In the genomic region with DNA sequence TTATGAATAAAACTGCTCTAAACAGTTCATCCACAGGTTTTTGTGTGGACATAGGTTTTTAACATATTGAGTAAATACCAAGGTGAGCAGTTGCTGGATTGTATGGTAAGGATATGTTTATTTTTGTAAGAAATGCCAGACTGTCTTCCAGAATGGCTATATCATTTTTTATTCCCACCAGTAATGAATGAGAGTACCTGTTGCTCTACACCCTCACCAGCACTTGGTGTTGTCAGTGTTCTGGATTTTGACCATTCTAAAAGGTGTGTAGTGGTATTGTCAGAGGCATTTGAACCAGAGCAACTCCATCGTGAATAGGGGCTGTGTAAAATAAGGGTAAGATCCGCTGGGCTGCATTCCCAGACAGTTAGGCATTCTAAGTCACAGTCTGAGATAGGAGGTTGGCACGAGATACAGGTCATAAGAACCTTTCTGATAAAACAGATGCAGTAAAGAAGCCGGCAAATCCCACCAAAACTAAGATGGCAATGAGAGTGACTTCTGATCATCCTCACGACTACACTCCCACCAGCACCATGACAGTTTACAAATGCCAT, we compare ENCODE assay signal across 24 cellular contexts.
"Had no signal": no experiment of that assay in that cellular context is flagged by ENCODE, and none has a peak within 500 bp of the region (broad histone marks: within the 10 kb centered on the region; RNA-seq: fewer than 3 reads in every experiment).

No MANE protein-coding gene starts in this region.

- FAIRE-seq: endothelial cell of umbilical vein had no signal

- H3K4me3 ChIP-seq: gastrocnemius medialis, ovary, psoas muscle, right atrium auricular region, tibial artery had no signal

- H3K4me1 Mint-ChIP-seq: activated naive CD4-positive, alpha-beta T cell treated with anti-CD3 and anti-CD28 coated beads, Interleukin-2, amount 50 U/mL, for 24 hours; brain; natural killer cell had no signal

- H3K36me3 ChIP-seq: gastrocnemius medialis, left ventricle myocardium inferior, ovary, right atrium auricular region, tibial artery had no signal

- H3K27me3 ChIP-seq: gastrocnemius medialis, ovary, right atrium auricular region, tibial artery had no signal

- H3K36me3 Mint-ChIP-seq: activated naive CD4-positive, alpha-beta T cell treated with anti-CD3 and anti-CD28 coated beads, Interleukin-2, amount 50 U/mL, for 24 hours; brain; natural killer cell had no signal

- H3K4me1 ChIP-seq: gastrocnemius medialis, left ventricle myocardium inferior, psoas muscle, right atrium auricular region, tibial artery had no signal

- H3K4me3 Mint-ChIP-seq: activated naive CD4-positive, alpha-beta T cell treated with anti-CD3 and anti-CD28 coated beads, Interleukin-2, amount 50 U/mL, for 24 hours; natural killer cell; stimulated activated naive CD8-positive, alpha-beta T cell treated with anti-CD3 and anti-CD28 coated beads, Interleukin-15, Interleukin-2, amounts not matched to agents 100 ng/mL and 50 ng/mL, for 24 hours had no signal

- H3K27ac ChIP-seq: gastrocnemius medialis, ovary, psoas muscle, tibial artery had no signal

- H3K27ac Mint-ChIP-seq: activated naive CD4-positive, alpha-beta T cell treated with anti-CD3 and anti-CD28 coated beads, Interleukin-2, amount 50 U/mL, for 24 hours; natural killer cell; stimulated activated naive CD8-positive, alpha-beta T cell treated with anti-CD3 and anti-CD28 coated beads, Interleukin-15, Interleukin-2, amounts not matched to agents 100 ng/mL and 50 ng/mL, for 24 hours had no signal

- ATAC-seq: esophagus mucosa, gastrocnemius medialis, natural killer cell had no signal

- H3K27me3 Mint-ChIP-seq: brain; stimulated activated naive CD8-positive, alpha-beta T cell treated with anti-CD3 and anti-CD28 coated beads, Interleukin-15, Interleukin-2, amounts not matched to agents 100 ng/mL and 50 ng/mL, for 24 hours had no signal

- DNase-seq: activated gamma-delta T cell treated with Interleukin-2 at 50 U/mL for 16 hours; activated T-cell treated with anti-CD3 and anti-CD28 coated beads, Interleukin-2, amount 50 U/mL, for 1 hour; anterior cingulate cortex; central memory CD4-positive, alpha-beta T cell; dermis blood vessel endothelial cell; effector memory CD4-positive, alpha-beta T cell; gastrocnemius medialis; hippocampal formation; left ventricle myocardium inferior; mammary epithelial cell; midbrain; natural killer cell; ovary; psoas muscle; stimulated activated CD4-positive, alpha-beta T cell treated with anti-CD3 and anti-CD28 coated beads, Interleukin-12 subunit alpha, Interleukin-12 subunit beta, amount 100 ng/mL, for 4 hours; substantia nigra; T-helper 9 cell; tibial artery had no signal

- H3K9me3 Mint-ChIP-seq: activated naive CD4-positive, alpha-beta T cell treated with anti-CD3 and anti-CD28 coated beads, Interleukin-2, amount 50 U/mL, for 24 hours had no signal

- H3K9me3 ChIP-seq: gastrocnemius medialis, ovary, tibial artery had no signal
